ENCODE assay signal across 8 cellular contexts in the genomic region with DNA sequence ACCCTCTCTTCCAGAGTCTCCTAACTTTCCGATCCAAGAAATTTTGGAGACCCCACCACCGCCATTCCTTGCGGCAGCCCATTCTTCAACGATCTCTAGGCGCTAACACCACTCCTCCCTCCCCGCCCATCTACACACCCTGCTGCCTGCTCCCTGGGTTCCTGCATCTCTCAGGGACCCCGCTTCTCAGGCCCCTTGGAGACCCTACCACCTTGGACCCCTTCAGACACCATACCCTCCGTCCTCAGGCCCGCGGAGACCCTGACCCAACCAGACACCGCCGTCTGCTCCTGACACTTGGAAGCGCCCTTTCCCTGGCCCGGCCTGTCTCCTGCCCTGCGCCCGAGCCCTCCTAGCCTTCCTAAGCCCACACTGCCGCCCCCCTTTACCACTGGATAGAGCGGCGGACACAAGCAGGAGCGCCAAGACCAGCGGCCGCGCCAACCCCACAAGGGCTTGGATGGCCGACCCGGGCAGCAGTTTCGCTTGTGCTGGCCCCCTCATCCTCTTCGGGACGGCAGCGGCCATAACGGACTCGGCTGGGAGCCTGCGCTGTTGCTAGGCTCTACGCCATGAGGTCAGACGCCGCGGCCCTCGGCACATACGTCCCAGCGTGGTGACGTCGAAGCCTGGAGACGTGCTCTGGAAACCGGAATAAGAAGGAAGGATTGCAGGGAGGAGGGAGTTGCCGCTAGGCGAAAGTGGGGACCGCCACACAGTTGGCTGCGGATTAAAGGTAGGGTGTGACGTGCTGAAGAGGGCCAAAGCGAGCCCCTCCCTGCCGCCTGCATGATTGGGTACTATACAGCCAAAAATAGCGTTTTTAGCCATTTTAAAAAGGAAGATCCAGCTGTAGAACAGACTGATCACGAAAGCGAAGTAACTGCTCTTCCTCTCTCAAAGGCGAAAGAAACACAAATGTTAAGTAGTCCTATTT. TPM values are rescaled to one million over a fixed set of nuclear protein-coding genes. Genes with fewer than 3 reads are reported as not detected.
A peak's percentile ranks its signal among the peaks of the same experiment; 100 is the strongest.
DNase-seq lines count a peak whose midpoint lies in the region; ATAC-seq lines count a peak whose summit lies in the region.

A gene (minus strand): TSS at position 569 of the 937 bp plus-strand sequence. CDS start 41 bp downstream, at position 528.

- DNase-seq in AG20443 (ENCODE audit: low spot score) (peak; percentile 96), NCI-H460 (ENCODE audit: extremely low read depth, low read depth) (peak; percentile 97), cerebellar nuclear complex (lab: John Stamatoyannopoulos, UW) (peak; percentile 91 to 93), islet precursor cell (peak; percentile 98)
- DNase-seq in activated CD4-positive, CD25-positive, alpha-beta regulatory T cell treated with anti-CD3 and anti-CD28 coated beads, Interleukin-2, amount 50 U/mL, for 72 hours = peak; percentile 87
- peak; percentile 90 to 93 (median 92) for DNase-seq in stimulated activated CD4-positive, alpha-beta T cell treated with anti-CD3 and anti-CD28 coated beads, Interleukin-12 subunit alpha, Interleukin-12 subunit beta, amount 100 ng/mL, for 48 hours (ENCODE audit: low read depth in 2 of 3, low spot score in 1 of 3)

- ATAC-seq in GM19043 (IDR thresholded peaks at IDR 0.05; ENCODE audit: low read depth, unreplicated experiment) = peak; percentile 98
- ATAC-seq in HG03378 (IDR thresholded peaks at IDR 0.05; ENCODE audit: unreplicated experiment) = peak; percentile 93

RNA-seq across cellular contexts. Expression of the gene that starts here (rescaled TPM):
- 96.1 and 105 TPM in 2 replicates for total RNA-seq in NCI-H460 (2014; rRNA removed; shearing (Covaris generic))
- 61.4 and 103 TPM in 2 replicates for polyA plus RNA-seq in NCI-H460 (2014; cell fraction: nucleus; rRNA removed)

Comparison
In these comparisons a context has a peak if more than half of its experiments do, and no peak if none do; other contexts are left out.
1. Peak in every context shown above with its lines: DNase-seq and ATAC-seq.